ENCODE assay signal across 8 cellular contexts in genomic region chr2:112884869-112885502, GRCh38. TPM values are rescaled to one million over a fixed set of nuclear protein-coding genes. Genes with fewer than 3 reads are reported as not detected.
DNase-seq lines count a peak whose midpoint lies in the region; ATAC-seq and TF ChIP-seq lines count a peak whose summit lies in the region.

No MANE protein-coding gene starts in this region.

- H3K4me1 Mint-ChIP-seq in activated T-cell treated with anti-CD3 and anti-CD28 coated beads, Interleukin-2, amount 50 U/mL, for 72 hours (ENCODE audit: low read depth) = peaks cover 28% of the 10 kb centered on the region

- TF ChIP-seq CTCF in GM13977 (IDR thresholded peaks at IDR 0.05; ENCODE audit: extremely low read depth, insufficient read depth, missing control alignments) (peak; percentile 84), Peyer's patch (IDR thresholded peaks at IDR 0.05) (peak; percentile 34 to 81 (median 79)), cardiac muscle cell (IDR thresholded peaks at IDR 0.05; ENCODE audit: low read depth, low read length) (peak; percentile 78), smooth muscle cell (IDR thresholded peaks at IDR 0.05; ENCODE audit: borderline replicate concordance, insufficient read depth, poor library complexity, severe bottlenecking) (peak; percentile 67)

- H4K20me1 ChIP-seq in smooth muscle cell (ENCODE audit: low read depth) = no peaks in the 10 kb centered on the region

- H3K27ac Mint-ChIP-seq in activated T-cell treated with anti-CD3 and anti-CD28 coated beads, Interleukin-2, amount 50 U/mL, for 72 hours = no peak overlapping the region

- ATAC-seq in HG02981 (IDR thresholded peaks at IDR 0.05; ENCODE audit: unreplicated experiment) = peak; percentile 57
- ATAC-seq in activated T-cell treated with anti-CD3 and anti-CD28 coated beads, Interleukin-2, amount 50 U/mL, for 72 hours (replicated peaks in 1 of 2) = peak; percentile 74 to 79

- peak overlapping the region in 1 of 2 donors; percentile 15 for H3K4me3 Mint-ChIP-seq in activated T-cell treated with anti-CD3 and anti-CD28 coated beads, Interleukin-2, amount 50 U/mL, for 72 hours

- no peaks in the 10 kb centered on the region for H3K4me1 ChIP-seq in Peyer's patch
- no peaks in the 10 kb centered on the region for H3K4me1 ChIP-seq in cardiac muscle cell (ENCODE audit: low read depth)
- no peaks in the 10 kb centered on the region for H3K4me1 ChIP-seq in smooth muscle cell (ENCODE audit: low read depth)

- no peaks in the 10 kb centered on the region for H3K79me2 ChIP-seq in smooth muscle cell (ENCODE audit: low read depth)

- in situ Hi-C loops in GM13977 (cut with MboI; ENCODE audit: low pct_unique_long_range_greater_than_20kb, low sequenced_read_pairs, unreplicated experiment) = loop anchor here (10.0 kb wide), 1 partner anchor 130 kb away; no protein-coding TSS in a partner anchor

- no peak overlapping the region for H3K4me2 ChIP-seq in smooth muscle cell

- H3K27me3 Mint-ChIP-seq in activated T-cell treated with anti-CD3 and anti-CD28 coated beads, Interleukin-2, amount 50 U/mL, for 72 hours (ENCODE audit: low read depth) = no peaks in the 10 kb centered on the region

- peaks cover 17% of the 10 kb centered on the region for H3F3A ChIP-seq in smooth muscle cell (ENCODE audit: low read depth)

- H3K36me3 ChIP-seq in Peyer's patch = no peaks in the 10 kb centered on the region
- no peaks in the 10 kb centered on the region for H3K36me3 ChIP-seq in cardiac muscle cell
- H3K36me3 ChIP-seq in smooth muscle cell (ENCODE audit: low read depth) = no peaks in the 10 kb centered on the region

- WGBS in smooth muscle cell (ENCODE audit: low lambda C conversion rate) = 51% methylated on average over 6 of the region's 6 CpGs

- H3K27ac ChIP-seq in Peyer's patch (no peak overlapping the region), cardiac muscle cell (no peak overlapping the region), smooth muscle cell (ENCODE audit: low read depth) (no peak overlapping the region)

- no peaks in the 10 kb centered on the region for H3K9me3 Mint-ChIP-seq in activated T-cell treated with anti-CD3 and anti-CD28 coated beads, Interleukin-2, amount 50 U/mL, for 72 hours

- H3K27me3 ChIP-seq in Peyer's patch = no peaks in the 10 kb centered on the region
- H3K27me3 ChIP-seq in cardiac muscle cell = no peaks in the 10 kb centered on the region
- H3K27me3 ChIP-seq in smooth muscle cell (ENCODE audit: low read depth) = no peaks in the 10 kb centered on the region

- H3K9ac ChIP-seq in smooth muscle cell (ENCODE audit: low read depth) = no peak overlapping the region

- no peaks in the 10 kb centered on the region for H3K36me3 Mint-ChIP-seq in activated T-cell treated with anti-CD3 and anti-CD28 coated beads, Interleukin-2, amount 50 U/mL, for 72 hours (ENCODE audit: insufficient read depth in 2 of 2)

- DNase-seq in GM13977 (ENCODE audit: low spot score) (peak; percentile 80), Peyer's patch (peak; percentile 46 to 85 (median 61)), cardiac muscle cell (ENCODE audit: low read depth in 1 of 2, low spot score in 1 of 2) (peak; percentile 36 to 41), smooth muscle cell (lab: John Stamatoyannopoulos, UW; ENCODE audit: unreplicated experiment) (no peak), NCI-H1105 treated with DMSO at 0.1 percent for 48 hours (lab: John Stamatoyannopoulos, UW) (no peak), NCI-H2227 (lab: John Stamatoyannopoulos, UW; ENCODE audit: unreplicated experiment) (no peak)
- DNase-seq in activated T-cell treated with anti-CD3 and anti-CD28 coated beads, Interleukin-2, amount 50 U/mL, for 72 hours = peak; percentile 74 to 84

- H3K4me3 ChIP-seq in Peyer's patch (no peak overlapping the region), cardiac muscle cell (no peak overlapping the region), smooth muscle cell (no peak overlapping the region)

- no peak overlapping the region for H2AFZ ChIP-seq in smooth muscle cell (ENCODE audit: low read depth)

- H3K9me3 ChIP-seq in Peyer's patch = no peaks in the 10 kb centered on the region
- H3K9me3 ChIP-seq in cardiac muscle cell (ENCODE audit: low read depth) = no peaks in the 10 kb centered on the region
- no peaks in the 10 kb centered on the region for H3K9me3 ChIP-seq in smooth muscle cell (replicated peaks; ENCODE audit: low read depth)

- no peak for TF ChIP-seq POLR2A in Peyer's patch (IDR thresholded peaks at IDR 0.05)

RNA-seq across cellular contexts. Expression of gene IL37, which starts 26.0 kb away (rescaled TPM):
- not detected for total RNA-seq in Peyer's patch
- not detected for total RNA-seq in activated T-cell treated with anti-CD3 and anti-CD28 coated beads, Interleukin-2, amount 50 U/mL, for 72 hours
- total RNA-seq in cardiac muscle cell = not detected in 2 replicates
- not detected in 2 replicates for polyA plus RNA-seq in cardiac muscle cell
- 1.9 TPM in 1 of 2 replicates, not detected in the other for total RNA-seq in smooth muscle cell
- not detected in 2 replicates for polyA plus RNA-seq in smooth muscle cell

RNA-seq across cellular contexts. Expression of gene IL1B, which starts 48.4 kb away (rescaled TPM):
- total RNA-seq in Peyer's patch = 1 to 10 TPM in 1 of 4 donors, under 1 TPM in 1, not detected in 2; 0.53 to 9.1 TPM
- total RNA-seq in activated T-cell treated with anti-CD3 and anti-CD28 coated beads, Interleukin-2, amount 50 U/mL, for 72 hours = under 1 TPM in 1 of 2 donors, not detected in 1; 0.14 TPM
- not detected in 2 replicates for total RNA-seq in cardiac muscle cell
- polyA plus RNA-seq in cardiac muscle cell = not detected in 2 replicates
- not detected in 2 replicates for total RNA-seq in smooth muscle cell
- polyA plus RNA-seq in smooth muscle cell = not detected in 2 replicates

Comparison
In these comparisons a context has a peak if more than half of its experiments do, and no peak if none do; other contexts are left out.
1. DNase-seq: peak in GM13977 (single experiment), Peyer's patch (3 of 3), activated T-cell treated with anti-CD3 and anti-CD28 coated beads, Interleukin-2, amount 50 U/mL, for 72 hours (2 of 2) and cardiac muscle cell (2 of 2); none in smooth muscle cell (single experiment), NCI-H1105 treated with DMSO at 0.1 percent for 48 hours (single experiment) and NCI-H2227 (single experiment).
2. Peak in every context shown above with its lines, with median percentiles within 50 percentile points of each other: CTCF ChIP-seq.